Comparison of ENCODE assay signal across 14 cellular contexts in genomic region chr13:30829145-30829544, GRCh38.
DNase-seq lines count a peak whose midpoint lies in the region; ATAC-seq, FAIRE-seq and TF ChIP-seq lines count a peak whose summit lies in the region.
"Had no signal": no experiment of that assay in that cellular context is flagged by ENCODE, and none has a peak within 500 bp of the region (broad histone marks: within the 10 kb centered on the region; RNA-seq: fewer than 3 reads in every experiment).

No MANE protein-coding gene starts in this region.

- WGBS in A549 (ENCODE audit: missing lambda C conversion rate) = 0% methylated on average over 1 of the region's 2 CpGs

- no peak overlapping the region for H3K4me3 ChIP-seq in A549
- H3K4me3 ChIP-seq in HFF-Myc (replicated peaks; ENCODE audit: low read depth, low read length) = no peak overlapping the region
- H3K4me3 ChIP-seq in SJCRH30 = no peak overlapping the region
- no peak overlapping the region for H3K4me3 ChIP-seq in fibroblast of the aortic adventitia (ENCODE audit: low read depth, low read length)
- H3K4me3 ChIP-seq in left ventricle myocardium inferior = no peak overlapping the region
- H3K4me3 ChIP-seq: upper lobe of right lung had no signal

- DNase-seq in A549 (ENCODE audit: low read depth in 1 of 2, low spot score in 1 of 2) (peak; percentile 23 to 37), HFF-Myc (ENCODE audit: extremely low read depth, low read depth) (peak; percentile 58), SJCRH30 (peak; percentile 93 to 96), fibroblast of the aortic adventitia (ENCODE audit: low read depth) (peak; percentile 45), NCI-H446 (lab: John Stamatoyannopoulos, UW) (no peak), globus pallidus (ENCODE audit: low spot score) (no peak), left ventricle myocardium inferior (no peak), NCI-H345 (lab: John Stamatoyannopoulos, UW) (no peak)
- DNase-seq: activated CD4-positive, alpha-beta T cell treated with anti-CD3 and anti-CD28 coated beads, Interleukin-2, amount 10 ng/mL, durations not matched to agents 7 days and 5 days; activated effector memory CD4-positive, alpha-beta T cell treated with anti-CD3 and anti-CD28 coated beads, Interleukin-2, amount 50 U/mL, for 16 hours; left colon; NCI-H1436; upper lobe of right lung had no signal

- no peak for TF ChIP-seq EP300 in A549 (IDR thresholded peaks at IDR 0.05)

- H3K27ac ChIP-seq in A549 (peak overlapping the region; percentile 24 to 57; a peak in 2 of 6 replicates), SJCRH30 (peak overlapping the region; percentile 100), left ventricle myocardium inferior (replicated peaks) (no peak overlapping the region)
- H3K27ac ChIP-seq: upper lobe of right lung had no signal

- TF ChIP-seq CTCF in A549 (IDR thresholded peaks at IDR 0.05) = no peak
- TF ChIP-seq CTCF in HFF-Myc (IDR thresholded peaks at IDR 0.05; ENCODE audit: low read depth, low read length, missing control alignments) = no peak
- no peak for TF ChIP-seq CTCF in fibroblast of the aortic adventitia (IDR thresholded peaks at IDR 0.05; ENCODE audit: insufficient read depth, low read length)
- no peak for TF ChIP-seq CTCF in left ventricle myocardium inferior (IDR thresholded peaks at IDR 0.05; ENCODE audit: borderline replicate concordance)

- no peak for TF ChIP-seq RAD21 in A549 (conservative IDR thresholded peaks at IDR 0.05 in 1 of 2, IDR thresholded peaks at IDR 0.05 in 1 of 2)

- POLR2A ChIA-PET in A549 (lab: Yijun Ruan, JAX) = no interaction called here

- H3K4me1 ChIP-seq in A549 (peaks cover 29% of the 10 kb centered on the region), SJCRH30 (peaks cover 62% of the 10 kb centered on the region), left ventricle myocardium inferior (no peaks in the 10 kb centered on the region)
- H3K4me1 ChIP-seq: upper lobe of right lung had no signal

- H3K27me3 ChIP-seq in SJCRH30 = no peaks in the 10 kb centered on the region
- H3K27me3 ChIP-seq in left ventricle myocardium inferior (ENCODE audit: low read depth) = peaks cover 26% of the 10 kb centered on the region
- H3K27me3 ChIP-seq: upper lobe of right lung had no signal

- H3K36me3 ChIP-seq in SJCRH30 (no peaks in the 10 kb centered on the region), left ventricle myocardium inferior (no peaks in the 10 kb centered on the region)
- H3K36me3 ChIP-seq: upper lobe of right lung had no signal

- peak in 1 of 2 experiments; percentile 66; a peak in 3 of 6 replicates for ATAC-seq in A549
- ATAC-seq: left colon, upper lobe of right lung had no signal

- H3K9me3 ChIP-seq in A549 (no peaks in the 10 kb centered on the region), SJCRH30 (replicated peaks) (no peaks in the 10 kb centered on the region), left ventricle myocardium inferior (replicated peaks) (no peaks in the 10 kb centered on the region)
- H3K9me3 ChIP-seq: upper lobe of right lung had no signal

- no peak for TF ChIP-seq POLR2A in A549 (IDR thresholded peaks at IDR 0.05; ENCODE audit: low read length)

- no peak for FAIRE-seq in A549 (lab: Jason Lieb, UNC)
- FAIRE-seq: GM18507 had no signal

- no peak overlapping the region; the same call in 2 of the 3 replicates for H3K4me2 ChIP-seq in A549

- CTCF ChIA-PET in A549 (lab: Yijun Ruan, JAX) = no interaction called here

- intact Hi-C loops in left ventricle myocardium inferior (cut with micrococcal nuclease) = no loop called here

TF ChIP-seq in A549, 52 proteins besides CTCF, POLR2A, EP300 and RAD21:
- TF ChIP-seq CHD2 (IDR thresholded peaks at IDR 0.05; ENCODE audit: low read length, partially characterized antibody) (no peak), HMGXB4 (CRISPR knock-in tag; IDR thresholded peaks at IDR 0.05; ENCODE audit: borderline replicate concordance) (no peak), PBX3 (IDR thresholded peaks at IDR 0.05) (no peak), REST (IDR thresholded peaks at IDR 0.05) (no peak), HOXB13 (CRISPR knock-in tag; IDR thresholded peaks at IDR 0.05; ENCODE audit: low read depth) (no peak), HOXA7 (CRISPR knock-in tag; IDR thresholded peaks at IDR 0.05) (no peak), CBX8 (IDR thresholded peaks at IDR 0.05) (no peak)
- TF ChIP-seq, protein P1, sequence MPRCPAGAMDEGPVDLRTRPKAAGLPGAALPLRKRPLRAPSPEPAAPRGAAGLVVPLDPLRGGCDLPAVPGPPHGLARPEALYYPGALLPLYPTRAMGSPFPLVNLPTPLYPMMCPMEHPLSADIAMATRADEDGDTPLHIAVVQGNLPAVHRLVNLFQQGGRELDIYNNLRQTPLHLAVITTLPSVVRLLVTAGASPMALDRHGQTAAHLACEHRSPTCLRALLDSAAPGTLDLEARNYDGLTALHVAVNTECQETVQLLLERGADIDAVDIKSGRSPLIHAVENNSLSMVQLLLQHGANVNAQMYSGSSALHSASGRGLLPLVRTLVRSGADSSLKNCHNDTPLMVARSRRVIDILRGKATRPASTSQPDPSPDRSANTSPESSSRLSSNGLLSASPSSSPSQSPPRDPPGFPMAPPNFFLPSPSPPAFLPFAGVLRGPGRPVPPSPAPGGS (IDR thresholded peaks at IDR 0.05) = no peak
- TF ChIP-seq, protein P2, sequence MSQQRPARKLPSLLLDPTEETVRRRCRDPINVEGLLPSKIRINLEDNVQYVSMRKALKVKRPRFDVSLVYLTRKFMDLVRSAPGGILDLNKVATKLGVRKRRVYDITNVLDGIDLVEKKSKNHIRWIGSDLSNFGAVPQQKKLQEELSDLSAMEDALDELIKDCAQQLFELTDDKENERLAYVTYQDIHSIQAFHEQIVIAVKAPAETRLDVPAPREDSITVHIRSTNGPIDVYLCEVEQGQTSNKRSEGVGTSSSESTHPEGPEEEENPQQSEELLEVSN (IDR thresholded peaks at IDR 0.05; ENCODE audit: borderline replicate concordance, low read depth) = no peak
- TF ChIP-seq, protein P3, sequence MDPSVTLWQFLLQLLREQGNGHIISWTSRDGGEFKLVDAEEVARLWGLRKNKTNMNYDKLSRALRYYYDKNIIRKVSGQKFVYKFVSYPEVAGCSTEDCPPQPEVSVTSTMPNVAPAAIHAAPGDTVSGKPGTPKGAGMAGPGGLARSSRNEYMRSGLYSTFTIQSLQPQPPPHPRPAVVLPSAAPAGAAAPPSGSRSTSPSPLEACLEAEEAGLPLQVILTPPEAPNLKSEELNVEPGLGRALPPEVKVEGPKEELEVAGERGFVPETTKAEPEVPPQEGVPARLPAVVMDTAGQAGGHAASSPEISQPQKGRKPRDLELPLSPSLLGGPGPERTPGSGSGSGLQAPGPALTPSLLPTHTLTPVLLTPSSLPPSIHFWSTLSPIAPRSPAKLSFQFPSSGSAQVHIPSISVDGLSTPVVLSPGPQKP (IDR thresholded peaks at IDR 0.05; ENCODE audit: low read depth, low read length) = no peak
- TF ChIP-seq, protein P4, sequence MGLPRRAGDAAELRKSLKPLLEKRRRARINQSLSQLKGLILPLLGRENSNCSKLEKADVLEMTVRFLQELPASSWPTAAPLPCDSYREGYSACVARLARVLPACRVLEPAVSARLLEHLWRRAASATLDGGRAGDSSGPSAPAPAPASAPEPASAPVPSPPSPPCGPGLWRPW (IDR thresholded peaks at IDR 0.05) = no peak
TF ChIP-seq in A549: peak in this region for 0.

Comparison
In these comparisons a context has a peak if more than half of its experiments do, and no peak if none do; other contexts are left out.
1. DNase-seq: peak in A549 (2 of 2), HFF-Myc (single experiment), SJCRH30 (2 of 2) and fibroblast of the aortic adventitia (single experiment); none in NCI-H446 (0 of 2), globus pallidus (single experiment), left ventricle myocardium inferior (single experiment) and NCI-H345 (single experiment).